In the genomic region with DNA sequence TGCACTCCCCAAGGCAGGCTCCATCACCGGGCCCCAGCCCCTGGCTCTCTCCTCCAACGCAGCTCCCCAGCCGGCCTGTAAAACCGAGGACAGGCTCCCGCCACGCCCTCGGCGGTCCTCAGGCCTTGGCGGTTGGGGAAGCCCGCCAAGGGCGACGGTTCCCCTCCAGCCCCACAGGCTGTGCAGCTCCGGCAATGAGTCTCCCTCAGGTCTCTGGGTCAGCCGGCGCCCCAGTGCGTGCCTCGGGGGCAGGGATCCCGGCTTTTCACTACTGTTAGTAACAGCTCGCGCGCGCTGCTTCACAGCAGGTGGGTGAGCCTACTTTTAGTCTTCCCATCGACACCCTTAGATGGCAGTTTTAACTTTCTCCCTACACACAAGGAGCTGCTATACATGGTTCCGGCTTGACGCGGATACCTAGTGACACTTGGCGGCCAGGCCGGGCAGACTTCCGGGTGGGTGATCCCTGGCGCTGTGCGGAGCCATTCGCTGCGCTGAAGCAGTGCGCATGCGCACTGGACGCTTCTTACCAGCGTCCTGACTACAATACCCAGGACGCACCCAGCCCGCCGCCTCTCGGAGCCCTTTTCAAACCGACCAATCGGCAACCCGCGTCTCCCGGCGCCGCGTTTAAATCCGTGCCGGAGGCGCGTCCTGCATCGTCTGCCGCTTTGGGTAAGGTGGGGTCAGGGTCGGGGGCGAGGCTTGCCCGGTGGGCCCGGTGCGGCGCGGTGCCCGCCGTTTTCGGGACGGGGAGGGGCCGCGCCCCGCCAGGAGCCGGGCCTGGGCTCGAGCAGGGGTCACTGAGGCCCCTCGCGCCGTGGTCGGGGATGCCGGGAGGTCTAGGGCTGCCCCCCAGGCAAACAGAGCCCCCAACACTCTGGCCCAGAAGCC, we compare ENCODE assay signal across 8 cellular contexts. TPM values are rescaled to one million over a fixed set of nuclear protein-coding genes. Genes with fewer than 3 reads are reported as not detected.
DNase-seq lines count a peak whose midpoint lies in the region; ATAC-seq and TF ChIP-seq lines count a peak whose summit lies in the region.

A gene with protein sequence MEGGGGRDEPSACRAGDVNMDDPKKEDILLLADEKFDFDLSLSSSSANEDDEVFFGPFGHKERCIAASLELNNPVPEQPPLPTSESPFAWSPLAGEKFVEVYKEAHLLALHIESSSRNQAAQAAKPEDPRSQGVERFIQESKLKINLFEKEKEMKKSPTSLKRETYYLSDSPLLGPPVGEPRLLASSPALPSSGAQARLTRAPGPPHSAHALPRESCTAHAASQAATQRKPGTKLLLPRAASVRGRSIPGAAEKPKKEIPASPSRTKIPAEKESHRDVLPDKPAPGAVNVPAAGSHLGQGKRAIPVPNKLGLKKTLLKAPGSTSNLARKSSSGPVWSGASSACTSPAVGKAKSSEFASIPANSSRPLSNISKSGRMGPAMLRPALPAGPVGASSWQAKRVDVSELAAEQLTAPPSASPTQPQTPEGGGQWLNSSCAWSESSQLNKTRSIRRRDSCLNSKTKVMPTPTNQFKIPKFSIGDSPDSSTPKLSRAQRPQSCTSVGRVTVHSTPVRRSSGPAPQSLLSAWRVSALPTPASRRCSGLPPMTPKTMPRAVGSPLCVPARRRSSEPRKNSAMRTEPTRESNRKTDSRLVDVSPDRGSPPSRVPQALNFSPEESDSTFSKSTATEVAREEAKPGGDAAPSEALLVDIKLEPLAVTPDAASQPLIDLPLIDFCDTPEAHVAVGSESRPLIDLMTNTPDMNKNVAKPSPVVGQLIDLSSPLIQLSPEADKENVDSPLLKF (plus strand): TSS at position 614 of the 894 bp plus-strand sequence. CDS start 531 bp downstream, outside the sequence.

- DNase-seq in CD1c-positive myeloid dendritic cell (ENCODE audit: extremely low spot score) (peak; percentile 99), NCI-H82 (lab: John Stamatoyannopoulos, UW) (peak; percentile 98), dorsolateral prefrontal cortex (peak; percentile 97 to 98 (median 97)), right lobe of liver (peak; percentile 98 to 99 (median 99))
- DNase-seq in activated CD4-positive, alpha-beta memory T cell treated with anti-CD3 and anti-CD28 coated beads for 36 hours: peak; percentile 99
- DNase-seq in stimulated activated CD4-positive, alpha-beta T cell treated with anti-CD3 and anti-CD28 coated beads, Interleukin-4, amount 100 ng/mL, for 4 hours: peak; percentile 95 to 96

- TF ChIP-seq CTCF in dorsolateral prefrontal cortex (IDR thresholded peaks at IDR 0.05 in 54 of 56, conservative IDR thresholded peaks at IDR 0.05 in 2 of 56; ENCODE audit: low read depth in 1 of 56, partially characterized antibody in 56 of 56) (peak in 54 of 56 donors; percentile 40 to 80 (median 60)), right lobe of liver (IDR thresholded peaks at IDR 0.05) (peak in 3 of 4 donors; percentile 10 to 42 (median 38))

- H3K9me3 ChIP-seq in right lobe of liver: no peaks in the 10 kb centered on the region

- H3K4me3 ChIP-seq in dorsolateral prefrontal cortex (peak within 1 kb of the TSS; percentile 54 to 100 (median 78)), right lobe of liver (peak within 1 kb of the TSS; percentile 44 to 59 (median 53))

- no peaks in the 10 kb centered on the region for H3K27me3 Mint-ChIP-seq in activated CD4-positive, alpha-beta memory T cell treated with anti-CD3 and anti-CD28 coated beads for 36 hours

- CTCF ChIA-PET in activated CD4-positive, alpha-beta memory T cell treated with anti-CD3 and anti-CD28 coated beads for 36 hours (lab: Charles Lee): interaction anchor here (1.0 to 1.9 kb wide), 8 partner anchors 19 to 290 kb away, joined by 3 to 19 read pairs (median 6); partner anchors contain the start of gene TTC38

- H3K27me3 ChIP-seq in dorsolateral prefrontal cortex (no peaks in the 10 kb centered on the region), right lobe of liver (no peaks in the 10 kb centered on the region)

- intact Hi-C loops in activated CD4-positive, alpha-beta memory T cell treated with anti-CD3 and anti-CD28 coated beads for 36 hours (cut with micrococcal nuclease): loop anchor here (1.0 to 10.0 kb wide), 5 partner anchors 38 to 262 kb away; partner anchors contain the start of gene TRMU
- intact Hi-C loops in dorsolateral prefrontal cortex (cut with DNase I) (loop anchor here (1.0 to 5.0 kb wide), 7 partner anchors 36 to 299 kb away; partner anchors contain the start of genes CDPF1 (in 1 of the 2) and PPARA (in 1 of the 2)), right lobe of liver (cut with DNase I) (no loop called here)

- H3K9me3 Mint-ChIP-seq in activated CD4-positive, alpha-beta memory T cell treated with anti-CD3 and anti-CD28 coated beads for 36 hours: no peaks in the 10 kb centered on the region

- TF ChIP-seq POLR2A in right lobe of liver (IDR thresholded peaks at IDR 0.05): peak; percentile 54

- WGBS in right lobe of liver (ENCODE audit: insufficient coverage, low coverage, low lambda C conversion rate, missing lambda C conversion rate): 1% methylated on average over 23 of the region's 76 CpGs

- peaks cover 29% of the 10 kb centered on the region for H3K4me1 Mint-ChIP-seq in activated CD4-positive, alpha-beta memory T cell treated with anti-CD3 and anti-CD28 coated beads for 36 hours (ENCODE audit: low read depth)

- H3K27ac ChIP-seq in dorsolateral prefrontal cortex: peak within 1 kb of the TSS in 58 of 59 donors; percentile 4 to 97 (median 90)
- peak within 1 kb of the TSS; percentile 83 to 87 (median 86) for H3K27ac ChIP-seq in right lobe of liver

- peak within 1 kb of the TSS; percentile 77 for H3K4me3 Mint-ChIP-seq in activated CD4-positive, alpha-beta memory T cell treated with anti-CD3 and anti-CD28 coated beads for 36 hours

- POLR2A ChIA-PET in activated CD4-positive, alpha-beta memory T cell treated with anti-CD3 and anti-CD28 coated beads for 36 hours (lab: Charles Lee): interaction anchor here (1.3 to 1.7 kb wide), 3 partner anchors 29 to 145 kb away, joined by 4 to 6 read pairs (median 6); partner anchors contain the start of genes CDPF1 and TTC38

- H3K27ac Mint-ChIP-seq in activated CD4-positive, alpha-beta memory T cell treated with anti-CD3 and anti-CD28 coated beads for 36 hours: peak within 1 kb of the TSS; percentile 90

- ATAC-seq in GM19397 (IDR thresholded peaks at IDR 0.05; ENCODE audit: unreplicated experiment) (peak; percentile 91), HG03571 (IDR thresholded peaks at IDR 0.05; ENCODE audit: unreplicated experiment) (peak; percentile 87), right lobe of liver (peak; percentile 88 to 94 (median 92))

- H3K36me3 ChIP-seq in right lobe of liver: peaks cover 0 to 26% (median 14%) of the 10 kb centered on the region in 4 donors

- peaks cover 39% of the 10 kb centered on the region for H3K36me3 Mint-ChIP-seq in activated CD4-positive, alpha-beta memory T cell treated with anti-CD3 and anti-CD28 coated beads for 36 hours

- H3K4me1 ChIP-seq in right lobe of liver: peaks cover 0 to 10% (median 4%) of the 10 kb centered on the region in 4 donors

RNA-seq across cellular contexts. Expression of the gene that starts here (rescaled TPM):
- total RNA-seq in activated CD4-positive, alpha-beta memory T cell treated with anti-CD3 and anti-CD28 coated beads for 36 hours: 10 to 100 TPM; 39.9 to 42.6 TPM
- 1 to 10 TPM in 12 of 120 experiments, under 1 TPM in 101, not detected in 7; 0.11 to 1.3 (median 0.53) TPM for total RNA-seq in dorsolateral prefrontal cortex
- total RNA-seq in right lobe of liver: under 1 TPM; 0.15 to 0.84 (median 0.52) TPM

Comparison
In these comparisons a context has a peak if more than half of its experiments do, and no peak if none do; other contexts are left out.
1. Peak in every context shown above with its lines: DNase-seq, ATAC-seq, H3K4me3 ChIP-seq and H3K27ac ChIP-seq.
2. RNA of the gene that starts here (total RNA-seq): 39.9 to 42.6 TPM in activated CD4-positive, alpha-beta memory T cell treated with anti-CD3 and anti-CD28 coated beads for 36 hours; 0.15 to 0.84 TPM in right lobe of liver and 0.11 to 1.3 TPM in dorsolateral prefrontal cortex; every median in the first group is over 10 times any median in the second.
3. Peak in DNase-seq, ATAC-seq, H3K4me3 ChIP-seq and H3K27ac ChIP-seq in right lobe of liver; RNA of the gene not detected or under 1 TPM.
4. intact Hi-C loops: an anchor here in activated CD4-positive, alpha-beta memory T cell treated with anti-CD3 and anti-CD28 coated beads for 36 hours (1.0 to 10.0 kb wide) and dorsolateral prefrontal cortex (1.0 to 5.0 kb wide); none called in right lobe of liver.